2 cellular contexts compared by ENCODE assay signal in the genomic region with DNA sequence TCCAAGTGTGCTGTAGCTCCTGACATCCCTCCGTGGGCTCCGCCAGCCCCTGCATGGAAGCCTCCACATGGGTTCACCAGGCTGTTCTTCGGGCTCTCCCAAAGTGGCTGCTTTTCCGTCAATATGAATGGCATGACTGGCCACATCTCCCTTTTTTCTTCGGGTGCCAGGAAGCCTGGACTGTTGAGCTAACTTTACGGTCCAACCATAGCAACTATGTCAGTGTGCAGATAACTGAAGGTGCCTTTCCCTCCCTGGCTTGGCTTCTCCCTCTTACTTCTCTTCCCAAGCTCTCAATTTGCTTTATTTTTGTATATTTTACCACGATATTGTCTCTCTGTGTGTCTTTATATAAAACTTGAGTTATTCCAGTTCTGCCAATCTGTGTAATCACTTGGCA. TPM values are rescaled to one million over a fixed set of nuclear protein-coding genes. Genes with fewer than 3 reads are reported as not detected.
"Had no signal": no experiment of that assay in that cellular context is flagged by ENCODE, and none has a peak within 500 bp of the region (broad histone marks: within the 10 kb centered on the region; RNA-seq: fewer than 3 reads in every experiment).

No MANE protein-coding gene starts in this region.

RNA-seq across cellular contexts. Expression of a gene that starts 54.8 kb away (rescaled TPM):
- total RNA-seq: GM23338 had no signal
- polyA plus RNA-seq: GM23338, IMR-90 had no signal
